ENCODE assay signal across 22 cellular contexts in the genomic region with DNA sequence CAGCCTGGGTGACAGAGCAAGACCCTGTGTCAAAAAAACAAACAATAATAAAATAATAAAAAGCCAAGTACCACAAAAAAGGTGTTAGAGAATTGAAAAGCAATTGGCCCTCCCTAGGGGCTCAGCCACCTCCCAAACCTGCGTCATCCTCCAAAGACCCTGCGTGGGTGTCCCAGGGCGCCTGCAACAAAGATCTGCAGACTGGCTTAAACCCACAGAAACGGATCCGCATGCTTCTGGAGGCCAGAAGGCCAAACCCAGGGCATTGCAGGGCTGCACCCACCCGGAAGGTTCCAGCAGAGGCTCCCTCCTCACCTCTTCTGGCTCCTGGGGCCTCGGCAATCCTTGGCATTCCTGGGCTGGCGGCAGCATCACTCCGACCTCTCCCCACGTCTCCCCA. TPM values are rescaled to one million over a fixed set of nuclear protein-coding genes. Genes with fewer than 3 reads are reported as not detected.
DNase-seq lines count a peak whose midpoint lies in the region; ATAC-seq and TF ChIP-seq lines count a peak whose summit lies in the region.
"Had no signal": no experiment of that assay in that cellular context is flagged by ENCODE, and none has a peak within 500 bp of the region (broad histone marks: within the 10 kb centered on the region; RNA-seq: fewer than 3 reads in every experiment).

No MANE protein-coding gene starts in this region.

- peaks cover 14% of the 10 kb centered on the region for H3K4me1 ChIP-seq in Karpas-422 (ENCODE audit: low read length)
- H3K4me1 ChIP-seq in body of pancreas, result peaks cover 10% of the 10 kb centered on the region
- no peaks in the 10 kb centered on the region for H3K4me1 ChIP-seq in rectal smooth muscle tissue (ENCODE audit: control insufficient read depth, insufficient read depth, low read length)
- H3K4me1 ChIP-seq: A549 had no signal

- H3K9me3 Mint-ChIP-seq in activated CD8-positive, alpha-beta memory T cell treated with anti-CD3 and anti-CD28 coated beads, Interleukin-2, amount 10 ng/mL, durations not matched to agents 7 days and 5 days (ENCODE audit: low read depth), result no peaks in the 10 kb centered on the region
- H3K9me3 Mint-ChIP-seq: activated naive CD4-positive, alpha-beta T cell treated with anti-CD3 and anti-CD28 coated beads, Interleukin-2, amount 50 U/mL, for 24 hours; activated T-cell treated with anti-CD3 and anti-CD28 coated beads, Interleukin-2, amount 50 U/mL, for 24 hours had no signal

- TF ChIP-seq CTCF in body of pancreas (IDR thresholded peaks at IDR 0.05), result no peak

- no peak for TF ChIP-seq POLR2A in body of pancreas (IDR thresholded peaks at IDR 0.05)

- CTCF ChIA-PET in activated CD8-positive, alpha-beta memory T cell treated with anti-CD3 and anti-CD28 coated beads, Interleukin-2, amount 10 ng/mL, durations not matched to agents 7 days and 5 days (lab: Charles Lee), result interaction anchor here (0.7 to 2.8 kb wide), 4 partner anchors 9 to 273 kb away, joined by 3 to 18 read pairs (median 6); no protein-coding TSS in a partner anchor

- H3K27me3 ChIP-seq in Karpas-422 (ENCODE audit: low read length) (no peaks in the 10 kb centered on the region), body of pancreas (no peaks in the 10 kb centered on the region), rectal smooth muscle tissue (ENCODE audit: control insufficient read depth, insufficient read depth, low read length) (no peaks in the 10 kb centered on the region)
- H3K27me3 ChIP-seq: vagina had no signal

- H3K27ac ChIP-seq in Karpas-422 (ENCODE audit: low read length), result no peak overlapping the region
- peak overlapping the region in 3 of 4 donors; percentile 45 to 74 (median 50) for H3K27ac ChIP-seq in body of pancreas
- H3K27ac ChIP-seq in rectal smooth muscle tissue (ENCODE audit: low read depth, low read length), result no peak overlapping the region
- H3K27ac ChIP-seq: A549, coronary artery, vagina had no signal

- no peak overlapping the region; the same call in 1 of the 2 replicates for H2AFZ ChIP-seq in Karpas-422 (ENCODE audit: low read length)

- H4K20me1 ChIP-seq in Karpas-422 (ENCODE audit: insufficient read depth, low read depth, low read length), result no peaks in the 10 kb centered on the region

- H3K9me3 ChIP-seq in Karpas-422 (ENCODE audit: low read length), result no peaks in the 10 kb centered on the region
- no peaks in the 10 kb centered on the region for H3K9me3 ChIP-seq in body of pancreas
- H3K9me3 ChIP-seq: A549, vagina had no signal

- H3K79me2 ChIP-seq in Karpas-422 (ENCODE audit: low read length), result no peaks in the 10 kb centered on the region

- intact Hi-C loops in body of pancreas (cut with DNase I), result no loop called here

- no peak overlapping the region for H3K4me3 ChIP-seq in Karpas-422 (ENCODE audit: low read length)
- no peak overlapping the region for H3K4me3 ChIP-seq in body of pancreas
- peak overlapping the region; percentile 52 for H3K4me3 ChIP-seq in rectal smooth muscle tissue (ENCODE audit: low read length)
- H3K4me3 ChIP-seq: A549, vagina had no signal

- H3K36me3 Mint-ChIP-seq in activated CD8-positive, alpha-beta memory T cell treated with anti-CD3 and anti-CD28 coated beads, Interleukin-2, amount 10 ng/mL, durations not matched to agents 7 days and 5 days, result no peaks in the 10 kb centered on the region
- H3K36me3 Mint-ChIP-seq: activated naive CD4-positive, alpha-beta T cell treated with anti-CD3 and anti-CD28 coated beads, Interleukin-2, amount 50 U/mL, for 24 hours had no signal

- H3K4me1 Mint-ChIP-seq in activated CD8-positive, alpha-beta memory T cell treated with anti-CD3 and anti-CD28 coated beads, Interleukin-2, amount 10 ng/mL, durations not matched to agents 7 days and 5 days, result peaks cover 21% of the 10 kb centered on the region

- DNase-seq in activated CD8-positive, alpha-beta memory T cell treated with anti-CD3 and anti-CD28 coated beads, Interleukin-2, amount 10 ng/mL, durations not matched to agents 7 days and 5 days, result no peak
- no peak for DNase-seq in activated CD8-positive, alpha-beta memory T cell treated with anti-CD3 and anti-CD28 coated beads, Interleukin-2, amount 50 U/mL, for 48 hours
- DNase-seq in Karpas-422 (no peak), body of pancreas (no peak), glomerular visceral epithelial cell (ENCODE audit: extremely low spot score) (no peak)
- DNase-seq: activated CD4-positive, alpha-beta T cell treated with anti-CD3 and anti-CD28 coated beads, Interleukin-2, amount 50 U/mL, for 1 hour; activated T-cell treated with anti-CD3 and anti-CD28 coated beads, Interleukin-2, amount 50 U/mL, for 24 hours; foreskin fibroblast; HCEC 1CT; MV-4-11; NCI-H187; NCI-H226; posterior cingulate gyrus; stimulated activated CD4-positive, alpha-beta T cell treated with anti-CD3 and anti-CD28 coated beads, Interleukin-2, amount 100 ng/mL, for 48 hours had no signal

- H3K27ac Mint-ChIP-seq in activated CD8-positive, alpha-beta memory T cell treated with anti-CD3 and anti-CD28 coated beads, Interleukin-2, amount 10 ng/mL, durations not matched to agents 7 days and 5 days, result no peak overlapping the region
- H3K27ac Mint-ChIP-seq: activated naive CD4-positive, alpha-beta T cell treated with anti-CD3 and anti-CD28 coated beads, Interleukin-2, amount 50 U/mL, for 24 hours; activated T-cell treated with anti-CD3 and anti-CD28 coated beads, Interleukin-2, amount 50 U/mL, for 24 hours had no signal

- 81 to 93% methylated on average over 10 of the region's 10 CpGs for WGBS in body of pancreas, 2 donors

- H3K9ac ChIP-seq in Karpas-422 (ENCODE audit: low read length), result 0 out of 2 replicates have a peak overlapping the region, but pooled peaks have one; percentile 41
- H3K9ac ChIP-seq in rectal smooth muscle tissue (ENCODE audit: low read length), result no peak overlapping the region

- ATAC-seq in activated CD8-positive, alpha-beta memory T cell treated with anti-CD3 and anti-CD28 coated beads, Interleukin-2, amount 10 ng/mL, durations not matched to agents 7 days and 5 days, result no peak
- ATAC-seq in body of pancreas (no peak), GM18517 (IDR thresholded peaks at IDR 0.05; ENCODE audit: unreplicated experiment) (no peak), HG02678 (IDR thresholded peaks at IDR 0.05; ENCODE audit: unreplicated experiment) (no peak)
- ATAC-seq: A549 had no signal

- H3K4me2 ChIP-seq in Karpas-422 (ENCODE audit: low read depth, low read length, poor library complexity, severe bottlenecking), result peak overlapping the region; percentile 31
- H3K4me2 ChIP-seq: A549 had no signal

- peak overlapping the region; percentile 70 for H3K4me3 Mint-ChIP-seq in activated CD8-positive, alpha-beta memory T cell treated with anti-CD3 and anti-CD28 coated beads, Interleukin-2, amount 10 ng/mL, durations not matched to agents 7 days and 5 days
- H3K4me3 Mint-ChIP-seq: activated naive CD4-positive, alpha-beta T cell treated with anti-CD3 and anti-CD28 coated beads, Interleukin-2, amount 50 U/mL, for 24 hours; activated T-cell treated with anti-CD3 and anti-CD28 coated beads, Interleukin-2, amount 50 U/mL, for 24 hours had no signal

- no peaks in the 10 kb centered on the region for H3K27me3 Mint-ChIP-seq in activated CD8-positive, alpha-beta memory T cell treated with anti-CD3 and anti-CD28 coated beads, Interleukin-2, amount 10 ng/mL, durations not matched to agents 7 days and 5 days
- H3K27me3 Mint-ChIP-seq: activated naive CD4-positive, alpha-beta T cell treated with anti-CD3 and anti-CD28 coated beads, Interleukin-2, amount 50 U/mL, for 24 hours had no signal

- H3K36me3 ChIP-seq in Karpas-422 (ENCODE audit: insufficient read depth, low read length) (no peaks in the 10 kb centered on the region), body of pancreas (replicated peaks in 1 of 2; ENCODE audit: insufficient read depth in 1 of 2, low read depth in 2 of 2) (no peaks in the 10 kb centered on the region), rectal smooth muscle tissue (ENCODE audit: control insufficient read depth, insufficient read depth, low read length) (no peaks in the 10 kb centered on the region)
- H3K36me3 ChIP-seq: vagina had no signal

- no peaks in the 10 kb centered on the region; the same call in 1 of the 2 replicates for H3K9me2 ChIP-seq in Karpas-422 (replicated peaks; ENCODE audit: insufficient read depth, low read length)

RNA-seq across cellular contexts. Expression of a gene that starts 1.5 kb away (rescaled TPM):
- under 1 TPM; 0.23 TPM for total RNA-seq in activated CD8-positive, alpha-beta memory T cell treated with anti-CD3 and anti-CD28 coated beads, Interleukin-2, amount 10 ng/mL, durations not matched to agents 7 days and 5 days
- total RNA-seq in Karpas-422 (2014; rRNA removed; shearing (Covaris generic); ENCODE audit: low replicate concordance), result 0.07 TPM in 1 of 2 replicates, not detected in the other
- total RNA-seq in body of pancreas, result not detected
- total RNA-seq: skeletal muscle tissue, vagina had no signal

RNA-seq across cellular contexts. Expression of a gene that starts 45.7 kb away (rescaled TPM):
- total RNA-seq in activated CD8-positive, alpha-beta memory T cell treated with anti-CD3 and anti-CD28 coated beads, Interleukin-2, amount 10 ng/mL, durations not matched to agents 7 days and 5 days, result 1 to 10 TPM; 5.3 to 6.8 TPM
- total RNA-seq in Karpas-422 (2014; rRNA removed; shearing (Covaris generic); ENCODE audit: low replicate concordance), result 4.8 and 8.4 TPM in 2 replicates
- 1 to 10 TPM; 1.6 to 2.0 TPM for total RNA-seq in body of pancreas

Comparison
In these comparisons a context has a peak if more than half of its experiments do, and no peak if none do; other contexts are left out.
1. H3K27ac ChIP-seq: peak in body of pancreas (3 of 4); none in Karpas-422 (single experiment) and rectal smooth muscle tissue (single experiment).